In the genomic region with DNA sequence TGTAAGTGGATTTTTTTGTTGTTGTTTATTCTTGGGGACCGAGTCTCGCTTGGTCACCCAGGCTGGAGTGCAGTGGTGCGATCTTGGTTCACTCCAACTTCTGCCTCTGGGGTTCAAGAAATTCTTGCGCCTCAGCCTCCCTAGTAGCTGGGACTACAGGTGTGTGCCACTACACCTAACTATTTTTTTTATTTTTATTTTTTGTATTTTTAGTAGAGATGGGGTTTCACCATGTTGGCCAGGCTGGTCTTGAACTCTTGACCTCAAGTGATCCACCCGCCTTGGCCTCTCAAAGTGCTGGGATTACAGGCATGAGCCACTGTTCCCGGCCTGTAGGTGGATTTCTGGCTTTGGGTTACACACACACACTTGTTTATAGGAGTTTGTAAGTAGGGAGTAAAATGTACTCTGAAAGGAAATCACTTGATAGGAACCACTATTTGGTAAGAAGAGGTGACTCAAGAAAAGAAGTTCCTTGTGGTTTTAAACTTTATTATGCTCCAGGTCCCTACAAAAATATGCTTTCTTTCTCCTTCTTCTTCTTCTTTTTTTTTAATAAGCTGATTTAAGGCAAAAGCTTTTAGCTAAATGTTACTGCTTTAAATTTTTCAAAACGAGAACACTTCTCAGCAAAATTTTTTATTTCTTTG, we compare ENCODE assay signal across 1 cellular context.
TF ChIP-seq lines count a peak whose summit lies in the region.

No MANE protein-coding gene starts in this region.

TF ChIP-seq in GM12878, 131 proteins besides CTCF, POLR2A, EP300 and RAD21:
- TF ChIP-seq RUNX3 (IDR thresholded peaks at IDR 0.05; ENCODE audit: low read length): peak; percentile 29; the same call in 1 of the 2 replicates
- TF ChIP-seq, protein P1, sequence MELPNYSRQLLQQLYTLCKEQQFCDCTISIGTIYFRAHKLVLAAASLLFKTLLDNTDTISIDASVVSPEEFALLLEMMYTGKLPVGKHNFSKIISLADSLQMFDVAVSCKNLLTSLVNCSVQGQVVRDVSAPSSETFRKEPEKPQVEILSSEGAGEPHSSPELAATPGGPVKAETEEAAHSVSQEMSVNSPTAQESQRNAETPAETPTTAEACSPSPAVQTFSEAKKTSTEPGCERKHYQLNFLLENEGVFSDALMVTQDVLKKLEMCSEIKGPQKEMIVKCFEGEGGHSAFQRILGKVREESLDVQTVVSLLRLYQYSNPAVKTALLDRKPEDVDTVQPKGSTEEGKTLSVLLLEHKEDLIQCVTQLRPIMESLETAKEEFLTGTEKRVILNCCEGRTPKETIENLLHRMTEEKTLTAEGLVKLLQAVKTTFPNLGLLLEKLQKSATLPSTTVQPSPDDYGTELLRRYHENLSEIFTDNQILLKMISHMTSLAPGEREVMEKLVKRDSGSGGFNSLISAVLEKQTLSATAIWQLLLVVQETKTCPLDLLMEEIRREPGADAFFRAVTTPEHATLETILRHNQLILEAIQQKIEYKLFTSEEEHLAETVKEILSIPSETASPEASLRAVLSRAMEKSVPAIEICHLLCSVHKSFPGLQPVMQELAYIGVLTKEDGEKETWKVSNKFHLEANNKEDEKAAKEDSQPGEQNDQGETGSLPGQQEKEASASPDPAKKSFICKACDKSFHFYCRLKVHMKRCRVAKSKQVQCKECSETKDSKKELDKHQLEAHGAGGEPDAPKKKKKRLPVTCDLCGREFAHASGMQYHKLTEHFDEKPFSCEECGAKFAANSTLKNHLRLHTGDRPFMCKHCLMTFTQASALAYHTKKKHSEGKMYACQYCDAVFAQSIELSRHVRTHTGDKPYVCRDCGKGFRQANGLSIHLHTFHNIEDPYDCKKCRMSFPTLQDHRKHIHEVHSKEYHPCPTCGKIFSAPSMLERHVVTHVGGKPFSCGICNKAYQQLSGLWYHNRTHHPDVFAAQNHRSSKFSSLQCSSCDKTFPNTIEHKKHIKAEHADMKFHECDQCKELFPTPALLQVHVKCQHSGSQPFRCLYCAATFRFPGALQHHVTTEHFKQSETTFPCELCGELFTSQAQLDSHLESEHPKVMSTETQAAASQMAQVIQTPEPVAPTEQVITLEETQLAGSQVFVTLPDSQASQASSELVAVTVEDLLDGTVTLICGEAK (IDR thresholded peaks at IDR 0.05; ENCODE audit: borderline replicate concordance): peak; percentile 59; the same call in 1 of the 2 replicates
